18 cellular contexts compared by ENCODE assay signal in the genomic region with DNA sequence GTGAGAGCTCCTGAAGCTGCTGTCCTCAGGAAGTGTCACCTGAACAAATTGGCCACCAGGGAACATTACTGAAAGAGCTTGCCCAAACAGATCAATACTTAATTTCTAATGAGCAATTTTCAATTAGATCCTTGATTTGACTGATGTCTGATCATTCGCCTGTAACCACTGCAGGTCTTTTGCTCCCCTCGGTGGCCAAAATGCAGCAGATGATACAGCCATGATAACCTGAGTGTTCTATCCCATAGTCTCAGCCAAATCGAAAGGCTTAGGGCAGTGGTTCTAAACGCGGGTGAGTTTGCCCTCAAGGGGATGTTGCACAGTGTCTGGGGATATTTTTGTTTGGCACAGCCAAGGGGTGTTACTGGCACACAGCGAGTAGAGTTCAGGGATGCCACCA. TPM values are rescaled to one million over a fixed set of nuclear protein-coding genes. Genes with fewer than 3 reads are reported as not detected.
DNase-seq lines count a peak whose midpoint lies in the region; ATAC-seq and TF ChIP-seq lines count a peak whose summit lies in the region.
"Had no signal": no experiment of that assay in that cellular context is flagged by ENCODE, and none has a peak within 500 bp of the region (broad histone marks: within the 10 kb centered on the region; RNA-seq: fewer than 3 reads in every experiment).

No MANE protein-coding gene starts in this region.

- DNase-seq in AG04449 (ENCODE audit: low read depth, low spot score) (no peak), NT2/D1 (ENCODE audit: low read depth, low spot score) (no peak), choroid plexus epithelial cell (ENCODE audit: low read depth) (no peak), esophagus muscularis mucosa (ENCODE audit: extremely low spot score) (no peak), omental fat pad (ENCODE audit: low spot score) (no peak)
- DNase-seq in activated CD4-positive, alpha-beta memory T cell treated with anti-CD3 and anti-CD28 coated beads, Interleukin-2, amount 10 ng/mL, durations not matched to agents 7 days and 5 days: no peak
- DNase-seq: activated naive CD8-positive, alpha-beta T cell treated with anti-CD3 and anti-CD28 coated beads, Interleukin-2, amount 10 ng/mL, durations not matched to agents 7 days and 5 days; Karpas-422; lower lobe of right lung; nephron progenitor cell; Peyer's patch; right cardiac atrium; stimulated activated CD4-positive, alpha-beta T cell treated with anti-CD3 and anti-CD28 coated beads, Interleukin-4, amount 100 ng/mL, for 24 hours; stimulated activated naive B cell treated with anti-CD40 and anti-IgM and Interleukin-4, amounts not matched to agents 10 μg/mL and 1 μg/mL and 100 μg/mL, for 72 hours; T-cell had no signal

- no peak for TF ChIP-seq POLR2A in esophagus muscularis mucosa (IDR thresholded peaks at IDR 0.05; ENCODE audit: low read depth)

- no peaks in the 10 kb centered on the region for H3K9me2 ChIP-seq in DOHH2 (replicated peaks; ENCODE audit: control insufficient read depth, low read length)

- no peak overlapping the region for H3K4me2 ChIP-seq in DOHH2 (ENCODE audit: low read length)

- H3K4me3 Mint-ChIP-seq in activated CD4-positive, alpha-beta memory T cell treated with anti-CD3 and anti-CD28 coated beads, Interleukin-2, amount 10 ng/mL, durations not matched to agents 7 days and 5 days: no peak overlapping the region
- H3K4me3 Mint-ChIP-seq: activated naive CD8-positive, alpha-beta T cell treated with anti-CD3 and anti-CD28 coated beads, Interleukin-2, amount 10 ng/mL, durations not matched to agents 7 days and 5 days; nephron progenitor cell; stimulated activated naive B cell treated with anti-CD40 and anti-IgM and Interleukin-4, amounts not matched to agents 10 μg/mL and 1 μg/mL and 100 μg/mL, for 72 hours; T-cell had no signal

- intact Hi-C loops in esophagus muscularis mucosa (cut with DNase I): no loop called here

- H3K36me3 ChIP-seq in DOHH2 (ENCODE audit: control insufficient read depth, low read length) (no peaks in the 10 kb centered on the region), NT2/D1 (ENCODE audit: insufficient read depth, insufficient read length, low read length) (no peaks in the 10 kb centered on the region), esophagus muscularis mucosa (no peaks in the 10 kb centered on the region)
- H3K36me3 ChIP-seq: lower lobe of right lung, Peyer's patch had no signal

- no peaks in the 10 kb centered on the region for H3K9me3 Mint-ChIP-seq in activated CD4-positive, alpha-beta memory T cell treated with anti-CD3 and anti-CD28 coated beads, Interleukin-2, amount 10 ng/mL, durations not matched to agents 7 days and 5 days
- H3K9me3 Mint-ChIP-seq: activated naive CD8-positive, alpha-beta T cell treated with anti-CD3 and anti-CD28 coated beads, Interleukin-2, amount 10 ng/mL, durations not matched to agents 7 days and 5 days; nephron progenitor cell; stimulated activated naive B cell treated with anti-CD40 and anti-IgM and Interleukin-4, amounts not matched to agents 10 μg/mL and 1 μg/mL and 100 μg/mL, for 72 hours; T-cell had no signal

- POLR2A ChIA-PET in AG04449 (lab: Yijun Ruan, JAX): no interaction called here
- POLR2A ChIA-PET in activated CD4-positive, alpha-beta memory T cell treated with anti-CD3 and anti-CD28 coated beads, Interleukin-2, amount 10 ng/mL, durations not matched to agents 7 days and 5 days (lab: Charles Lee): no interaction called here

- no peaks in the 10 kb centered on the region for H3K4me1 ChIP-seq in DOHH2 (ENCODE audit: control insufficient read depth, low read length)
- peaks cover 6% of the 10 kb centered on the region for H3K4me1 ChIP-seq in NT2/D1 (ENCODE audit: insufficient read depth, insufficient read length)
- H3K4me1 ChIP-seq in esophagus muscularis mucosa: no peaks in the 10 kb centered on the region
- H3K4me1 ChIP-seq: lower lobe of right lung, Peyer's patch had no signal

- H3K27me3 ChIP-seq in DOHH2 (ENCODE audit: control insufficient read depth, low read length) (peaks cover 4% of the 10 kb centered on the region; the same call in 1 of the 2 replicates), NT2/D1 (ENCODE audit: insufficient read depth, insufficient read length) (no peaks in the 10 kb centered on the region), esophagus muscularis mucosa (no peaks in the 10 kb centered on the region)
- H3K27me3 ChIP-seq: Peyer's patch had no signal

- H3K4me3 ChIP-seq in AG04449 (ENCODE audit: low read depth, low read length) (no peak overlapping the region), DOHH2 (ENCODE audit: low read length) (no peak overlapping the region), NT2/D1 (ENCODE audit: insufficient read length, low read depth) (no peak overlapping the region), choroid plexus epithelial cell (ENCODE audit: low read depth, low read length) (no peak overlapping the region), esophagus muscularis mucosa (no peak overlapping the region)
- H3K4me3 ChIP-seq: lower lobe of right lung, Peyer's patch had no signal

- H3F3A ChIP-seq in DOHH2 (ENCODE audit: control insufficient read depth, insufficient read depth): no peaks in the 10 kb centered on the region

- TF ChIP-seq CTCF in AG04449 (IDR thresholded peaks at IDR 0.05; ENCODE audit: insufficient read depth, low read length, missing control alignments) (peak; percentile 28), DOHH2 (IDR thresholded peaks at IDR 0.05; ENCODE audit: low read depth, low read length, poor library complexity, severe bottlenecking) (peak; percentile 14), choroid plexus epithelial cell (conservative IDR thresholded peaks at IDR 0.05; ENCODE audit: low read depth, low read length) (peak; percentile 46), esophagus muscularis mucosa (IDR thresholded peaks at IDR 0.05) (no peak), omental fat pad (IDR thresholded peaks at IDR 0.05) (no peak)

- H3K27ac ChIP-seq in DOHH2 (ENCODE audit: low read depth, low read length) (no peak overlapping the region), esophagus muscularis mucosa (replicated peaks in 1 of 4) (no peak overlapping the region)
- H3K27ac ChIP-seq: C4-2B, lower lobe of right lung, Peyer's patch had no signal

- CTCF ChIA-PET in AG04449 (lab: Yijun Ruan, JAX): interaction anchor here (0.7 to 4.5 kb wide), 3 partner anchors 10 to 622 kb away, joined by 3 to 25 read pairs (median 3); no protein-coding TSS in a partner anchor
- CTCF ChIA-PET in activated CD4-positive, alpha-beta memory T cell treated with anti-CD3 and anti-CD28 coated beads, Interleukin-2, amount 10 ng/mL, durations not matched to agents 7 days and 5 days (lab: Charles Lee): no interaction called here

- no peak overlapping the region for H3K27ac Mint-ChIP-seq in activated CD4-positive, alpha-beta memory T cell treated with anti-CD3 and anti-CD28 coated beads, Interleukin-2, amount 10 ng/mL, durations not matched to agents 7 days and 5 days
- H3K27ac Mint-ChIP-seq: activated naive CD8-positive, alpha-beta T cell treated with anti-CD3 and anti-CD28 coated beads, Interleukin-2, amount 10 ng/mL, durations not matched to agents 7 days and 5 days; nephron progenitor cell; T-cell had no signal

- no peak for TF ChIP-seq EP300 in esophagus muscularis mucosa (IDR thresholded peaks at IDR 0.05)

- H3K4me1 Mint-ChIP-seq in activated CD4-positive, alpha-beta memory T cell treated with anti-CD3 and anti-CD28 coated beads, Interleukin-2, amount 10 ng/mL, durations not matched to agents 7 days and 5 days: no peaks in the 10 kb centered on the region

- ATAC-seq in omental fat pad (ENCODE audit: low FRiP score) (no peak), HG02938 (IDR thresholded peaks at IDR 0.05; ENCODE audit: unreplicated experiment) (no peak)
- ATAC-seq: lower lobe of right lung; right cardiac atrium; stimulated activated naive B cell treated with anti-CD40 and anti-IgM and Interleukin-4, amounts not matched to agents 10 μg/mL and 1 μg/mL and 100 μg/mL, for 72 hours; T-cell had no signal

- H3K79me2 ChIP-seq in DOHH2 (ENCODE audit: control insufficient read depth, low read length): no peaks in the 10 kb centered on the region

- peak overlapping the region; percentile 16 for H3K9ac ChIP-seq in NT2/D1 (ENCODE audit: insufficient read length, low read depth)

- H3K36me3 Mint-ChIP-seq in activated CD4-positive, alpha-beta memory T cell treated with anti-CD3 and anti-CD28 coated beads, Interleukin-2, amount 10 ng/mL, durations not matched to agents 7 days and 5 days (ENCODE audit: low read depth): no peaks in the 10 kb centered on the region
- H3K36me3 Mint-ChIP-seq: activated naive CD8-positive, alpha-beta T cell treated with anti-CD3 and anti-CD28 coated beads, Interleukin-2, amount 10 ng/mL, durations not matched to agents 7 days and 5 days; stimulated activated naive B cell treated with anti-CD40 and anti-IgM and Interleukin-4, amounts not matched to agents 10 μg/mL and 1 μg/mL and 100 μg/mL, for 72 hours; T-cell had no signal

- no peaks in the 10 kb centered on the region for H4K20me1 ChIP-seq in DOHH2 (ENCODE audit: control insufficient read depth, insufficient read depth, low read depth, low read length)

- H3K9me3 ChIP-seq in DOHH2 (ENCODE audit: control insufficient read depth, insufficient read depth, low read length): no peaks in the 10 kb centered on the region
- no peaks in the 10 kb centered on the region for H3K9me3 ChIP-seq in NT2/D1 (ENCODE audit: insufficient read depth, low read length)
- H3K9me3 ChIP-seq in esophagus muscularis mucosa: no peaks in the 10 kb centered on the region
- H3K9me3 ChIP-seq: lower lobe of right lung, Peyer's patch had no signal

- peaks cover 2% of the 10 kb centered on the region for H3K27me3 Mint-ChIP-seq in activated CD4-positive, alpha-beta memory T cell treated with anti-CD3 and anti-CD28 coated beads, Interleukin-2, amount 10 ng/mL, durations not matched to agents 7 days and 5 days

- WGBS in esophagus muscularis mucosa: 82% methylated on average over 5 of the region's 6 CpGs

RNA-seq across cellular contexts. Expression of a gene that starts 57.7 kb away (rescaled TPM):
- under 1 TPM; 0.91 to 0.93 TPM for total RNA-seq in activated CD4-positive, alpha-beta memory T cell treated with anti-CD3 and anti-CD28 coated beads, Interleukin-2, amount 10 ng/mL, durations not matched to agents 7 days and 5 days
- 1 to 10 TPM; 1.5 to 2.4 (median 1.9) TPM for total RNA-seq in esophagus muscularis mucosa
- total RNA-seq in omental fat pad: 1 to 10 TPM in 1 of 4 donors, under 1 TPM in 3; 0.48 to 1.6 (median 0.84) TPM

Comparison
In these comparisons a context has a peak if more than half of its experiments do, and no peak if none do; other contexts are left out.
1. CTCF ChIP-seq: peak in AG04449 (single experiment), DOHH2 (single experiment) and choroid plexus epithelial cell (single experiment); none in esophagus muscularis mucosa (0 of 3) and omental fat pad (0 of 3).